ENCODE assay signal across 9 cellular contexts in genomic region chr5:168712280-168712924, GRCh38.
A peak's percentile ranks its signal among the peaks of the same experiment; 100 is the strongest.
DNase-seq lines count a peak whose midpoint lies in the region; ATAC-seq lines count a peak whose summit lies in the region.
"Had no signal": no experiment of that assay in that cellular context is flagged by ENCODE, and none has a peak within 500 bp of the region (broad histone marks: within the 10 kb centered on the region; RNA-seq: fewer than 3 reads in every experiment).

No MANE protein-coding gene starts in this region.

- intact Hi-C loops in sciatic nerve (cut with DNase I) = no loop called here
- intact Hi-C loops in activated CD4-positive, alpha-beta T cell treated with anti-CD3 and anti-CD28 coated beads, Interleukin-2, amount 10 ng/mL, durations not matched to agents 24 days and 14 days (cut with micrococcal nuclease) = no loop called here

- peak; percentile 93 for DNase-seq in RPMI7951 (ENCODE audit: low read depth)
- DNase-seq in fibroblast of peridontal ligament (ENCODE audit: extremely low read depth) = peak; percentile 98
- no peak for DNase-seq in sciatic nerve (ENCODE audit: low spot score)
- no peak for DNase-seq in activated CD4-positive, alpha-beta T cell treated with anti-CD3 and anti-CD28 coated beads, Interleukin-2, amount 10 ng/mL, durations not matched to agents 24 days and 14 days
- no peak for DNase-seq in DMS 273 treated with DMSO at 0.1 percent for 48 hours (lab: John Stamatoyannopoulos, UW)
- no peak for DNase-seq in NCI-H774 (lab: John Stamatoyannopoulos, UW)
- no peak for DNase-seq in NCI-H510A treated with DMSO at 0.1 percent for 48 hours (lab: John Stamatoyannopoulos, UW)
- DNase-seq: activated CD8-positive, alpha-beta memory T cell treated with anti-CD3 and anti-CD28 coated beads, Interleukin-2, amount 50 U/mL, for 4 hours had no signal

- no peak overlapping the region for H3K27ac Mint-ChIP-seq in activated CD4-positive, alpha-beta T cell treated with anti-CD3 and anti-CD28 coated beads, Interleukin-2, amount 10 ng/mL, durations not matched to agents 24 days and 14 days

- H3K27me3 Mint-ChIP-seq in activated CD4-positive, alpha-beta T cell treated with anti-CD3 and anti-CD28 coated beads, Interleukin-2, amount 10 ng/mL, durations not matched to agents 24 days and 14 days = no peaks in the 10 kb centered on the region

- peaks cover 2% of the 10 kb centered on the region for H3K4me1 Mint-ChIP-seq in activated CD4-positive, alpha-beta T cell treated with anti-CD3 and anti-CD28 coated beads, Interleukin-2, amount 10 ng/mL, durations not matched to agents 24 days and 14 days

- H3K36me3 Mint-ChIP-seq in activated CD4-positive, alpha-beta T cell treated with anti-CD3 and anti-CD28 coated beads, Interleukin-2, amount 10 ng/mL, durations not matched to agents 24 days and 14 days (ENCODE audit: low read depth) = no peaks in the 10 kb centered on the region

- H3K4me3 Mint-ChIP-seq in activated CD4-positive, alpha-beta T cell treated with anti-CD3 and anti-CD28 coated beads, Interleukin-2, amount 10 ng/mL, durations not matched to agents 24 days and 14 days = no peak overlapping the region

- ATAC-seq in GM21576 (IDR thresholded peaks at IDR 0.05; ENCODE audit: unreplicated experiment) = peak; percentile 47
- peak; percentile 91 for ATAC-seq in sciatic nerve

- H3K9me3 Mint-ChIP-seq in activated CD4-positive, alpha-beta T cell treated with anti-CD3 and anti-CD28 coated beads, Interleukin-2, amount 10 ng/mL, durations not matched to agents 24 days and 14 days = no peaks in the 10 kb centered on the region

Comparison
In these comparisons a context has a peak if more than half of its experiments do, and no peak if none do; other contexts are left out.
1. DNase-seq: peak in RPMI7951 (single experiment) and fibroblast of peridontal ligament (single experiment); none in sciatic nerve (single experiment), activated CD4-positive, alpha-beta T cell treated with anti-CD3 and anti-CD28 coated beads, Interleukin-2, amount 10 ng/mL, durations not matched to agents 24 days and 14 days (single experiment), DMS 273 treated with DMSO at 0.1 percent for 48 hours (single experiment), NCI-H774 (single experiment) and NCI-H510A treated with DMSO at 0.1 percent for 48 hours (single experiment).